15 cellular contexts compared by ENCODE assay signal in the genomic region with DNA sequence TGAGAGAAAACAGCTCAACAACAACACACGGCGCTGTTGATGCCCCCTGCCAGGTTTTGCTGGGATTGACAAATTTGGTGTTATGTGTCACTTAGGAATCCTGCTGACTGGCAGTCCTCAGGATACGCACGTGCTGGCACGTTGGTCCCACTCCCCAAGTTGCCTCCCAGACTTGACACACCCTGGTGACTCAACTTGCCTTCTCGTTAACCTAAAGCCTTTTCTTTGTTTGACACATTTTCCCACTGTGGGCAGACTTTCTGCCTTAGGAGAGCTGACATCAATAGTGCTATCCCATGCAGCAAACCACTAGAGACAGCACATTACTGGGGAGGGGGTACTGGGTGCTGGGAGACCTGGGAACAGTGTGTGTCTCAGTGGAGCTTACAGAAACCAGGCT.
DNase-seq lines count a peak whose midpoint lies in the region; ATAC-seq and TF ChIP-seq lines count a peak whose summit lies in the region.
"Had no signal": no experiment of that assay in that cellular context is flagged by ENCODE, and none has a peak within 500 bp of the region (broad histone marks: within the 10 kb centered on the region; RNA-seq: fewer than 3 reads in every experiment).

No MANE protein-coding gene starts in this region.

- H3F3A ChIP-seq in smooth muscle cell (ENCODE audit: low read depth) = no peaks in the 10 kb centered on the region

- intact Hi-C loops in esophagus squamous epithelium (cut with DNase I) = no loop called here

- H3K36me3 ChIP-seq in esophagus squamous epithelium (peaks cover 0 to 20% (median 0%) of the 10 kb centered on the region in 3 donors), smooth muscle cell (ENCODE audit: low read depth) (no peaks in the 10 kb centered on the region), upper lobe of left lung (peaks cover 0 to 34% (median 13%) of the 10 kb centered on the region in 4 donors)

- peaks cover 14 to 51% (median 43%) of the 10 kb centered on the region in 3 donors for H3K4me1 ChIP-seq in esophagus squamous epithelium
- H3K4me1 ChIP-seq in smooth muscle cell (ENCODE audit: low read depth) = peaks cover 14% of the 10 kb centered on the region
- H3K4me1 ChIP-seq in upper lobe of left lung = peaks cover 11 to 52% (median 28%) of the 10 kb centered on the region in 4 donors

- peak overlapping the region; percentile 66 for H3K27ac Mint-ChIP-seq in activated T-cell treated with anti-CD3 and anti-CD28 coated beads, Interleukin-2, amount 50 U/mL, for 72 hours

- H3K4me2 ChIP-seq in smooth muscle cell = no peak overlapping the region

- H3K27me3 Mint-ChIP-seq in activated T-cell treated with anti-CD3 and anti-CD28 coated beads, Interleukin-2, amount 50 U/mL, for 72 hours (ENCODE audit: low read depth) = no peaks in the 10 kb centered on the region

- no peaks in the 10 kb centered on the region for H3K27me3 ChIP-seq in esophagus squamous epithelium
- no peaks in the 10 kb centered on the region for H3K27me3 ChIP-seq in smooth muscle cell (ENCODE audit: low read depth)
- H3K27me3 ChIP-seq in upper lobe of left lung = no peaks in the 10 kb centered on the region
- H3K27me3 ChIP-seq: spleen had no signal

- no peak overlapping the region for H2AFZ ChIP-seq in smooth muscle cell (ENCODE audit: low read depth)

- H3K79me2 ChIP-seq in smooth muscle cell (ENCODE audit: low read depth) = no peaks in the 10 kb centered on the region

- ATAC-seq in activated T-cell treated with anti-CD3 and anti-CD28 coated beads, Interleukin-2, amount 50 U/mL, for 72 hours (replicated peaks in 1 of 2) = peak; percentile 31 to 49
- no peak for ATAC-seq in upper lobe of left lung (ENCODE audit: low FRiP score in 2 of 2)

- H3K27ac ChIP-seq in RWPE1 (no peak overlapping the region), esophagus squamous epithelium (peak overlapping the region in 3 of 4 donors; percentile 10 to 61 (median 10)), smooth muscle cell (ENCODE audit: low read depth) (peak overlapping the region; percentile 48), upper lobe of left lung (no peak overlapping the region)

- WGBS in esophagus squamous epithelium, 2 donors = 39 to 49% methylated on average over 6 of the region's 6 CpGs
- 45% methylated on average over 6 of the region's 6 CpGs for WGBS in smooth muscle cell (ENCODE audit: low lambda C conversion rate)
- 60 to 77% methylated on average over 4 to 6 of the region's 6 CpGs for WGBS in upper lobe of left lung, 2 donors

- TF ChIP-seq CTCF in RWPE1 (conservative IDR thresholded peaks at IDR 0.05; ENCODE audit: low read depth) (no peak), esophagus squamous epithelium (IDR thresholded peaks at IDR 0.05) (no peak), smooth muscle cell (IDR thresholded peaks at IDR 0.05; ENCODE audit: borderline replicate concordance, insufficient read depth, poor library complexity, severe bottlenecking) (no peak), upper lobe of left lung (IDR thresholded peaks at IDR 0.05) (no peak)

- no peak for TF ChIP-seq POLR2A in esophagus squamous epithelium (IDR thresholded peaks at IDR 0.05)
- TF ChIP-seq POLR2A in upper lobe of left lung (IDR thresholded peaks at IDR 0.05) = no peak

- no peak overlapping the region for H3K4me3 Mint-ChIP-seq in activated T-cell treated with anti-CD3 and anti-CD28 coated beads, Interleukin-2, amount 50 U/mL, for 72 hours

- H3K9me3 Mint-ChIP-seq in activated T-cell treated with anti-CD3 and anti-CD28 coated beads, Interleukin-2, amount 50 U/mL, for 72 hours = no peaks in the 10 kb centered on the region

- DNase-seq in activated T-cell treated with anti-CD3 and anti-CD28 coated beads, Interleukin-2, amount 50 U/mL, for 72 hours = no peak
- DNase-seq in activated T-cell treated with anti-CD3 and anti-CD28 coated beads for 4 hours = no peak
- peak; percentile 36 for DNase-seq in RWPE1 (ENCODE audit: low spot score)
- no peak for DNase-seq in esophagus squamous epithelium (lab: John Stamatoyannopoulos, UW)
- DNase-seq in smooth muscle cell (lab: John Stamatoyannopoulos, UW; ENCODE audit: unreplicated experiment) = no peak
- no peak for DNase-seq in AG08396 (ENCODE audit: low spot score)
- DNase-seq in epidermal melanocyte (ENCODE audit: insufficient read length, low spot score) = no peak
- no peak for DNase-seq in upper lobe of left lung
- DNase-seq: ACHN; activated CD8-positive, alpha-beta memory T cell treated with anti-CD3 and anti-CD28 coated beads, Interleukin-2, amount 50 U/mL, for 4 hours; anterior cingulate cortex; KG1; NCI-H187 treated with DMSO at 0.1 percent for 48 hours; Right ventricle myocardium superior; spleen had no signal

- H3K9me3 ChIP-seq in esophagus squamous epithelium (no peaks in the 10 kb centered on the region), smooth muscle cell (replicated peaks; ENCODE audit: low read depth) (no peaks in the 10 kb centered on the region), upper lobe of left lung (no peaks in the 10 kb centered on the region)
- H3K9me3 ChIP-seq: spleen had no signal

- H3K4me3 ChIP-seq in esophagus squamous epithelium (no peak overlapping the region), smooth muscle cell (no peak overlapping the region), upper lobe of left lung (no peak overlapping the region)
- H3K4me3 ChIP-seq: spleen had no signal

- no peak for TF ChIP-seq EP300 in upper lobe of left lung (IDR thresholded peaks at IDR 0.05)

- POLR2A ChIA-PET in RWPE1 (lab: Yijun Ruan, JAX; ENCODE audit: low non-redundant PET) = no interaction called here

- H4K20me1 ChIP-seq in smooth muscle cell (ENCODE audit: low read depth) = no peaks in the 10 kb centered on the region

- H3K9ac ChIP-seq in smooth muscle cell (ENCODE audit: low read depth) = no peak overlapping the region

- CTCF ChIA-PET in RWPE1 (lab: Yijun Ruan, JAX) = interaction anchor here (0.6 kb wide), 1 partner anchor 440 kb away, joined by 7 read pairs; no protein-coding TSS in a partner anchor

- H3K36me3 Mint-ChIP-seq in activated T-cell treated with anti-CD3 and anti-CD28 coated beads, Interleukin-2, amount 50 U/mL, for 72 hours (ENCODE audit: insufficient read depth in 2 of 2) = peaks cover 22 to 50% of the 10 kb centered on the region in 2 donors

- H3K4me1 Mint-ChIP-seq in activated T-cell treated with anti-CD3 and anti-CD28 coated beads, Interleukin-2, amount 50 U/mL, for 72 hours (ENCODE audit: low read depth) = peaks cover 54% of the 10 kb centered on the region

Comparison
In these comparisons a context has a peak if more than half of its experiments do, and no peak if none do; other contexts are left out.
1. ATAC-seq: peak in activated T-cell treated with anti-CD3 and anti-CD28 coated beads, Interleukin-2, amount 50 U/mL, for 72 hours (2 of 2); none in upper lobe of left lung (0 of 2).
2. H3K27ac ChIP-seq: peak in esophagus squamous epithelium (3 of 4) and smooth muscle cell (single experiment); none in RWPE1 (single experiment) and upper lobe of left lung (0 of 4).